18 cellular contexts compared by ENCODE assay signal in genomic region chr10:61781969-61782403, GRCh38.
A peak's percentile ranks its signal among the peaks of the same experiment; 100 is the strongest.
DNase-seq lines count a peak whose midpoint lies in the region; ATAC-seq and TF ChIP-seq lines count a peak whose summit lies in the region.
"Had no signal": no experiment of that assay in that cellular context is flagged by ENCODE, and none has a peak within 500 bp of the region (broad histone marks: within the 10 kb centered on the region; RNA-seq: fewer than 3 reads in every experiment).

No MANE protein-coding gene starts in this region.

- H3K4me1 Mint-ChIP-seq in activated T-helper 17 cell treated with anti-CD3 and anti-CD28 coated beads, Interleukin-2, amount 50 U/mL, for 72 hours, result peaks cover 17% of the 10 kb centered on the region

- H3K4me1 ChIP-seq in vagina, result peaks cover 28% of the 10 kb centered on the region
- H3K4me1 ChIP-seq: BLaER1, testis had no signal

- peak overlapping the region; percentile 90 for H3K27ac ChIP-seq in KOPT-K1 (ENCODE audit: low read depth, low read length, poor library complexity, severe bottlenecking)
- H3K27ac ChIP-seq in vagina, result no peak overlapping the region
- H3K27ac ChIP-seq: 22Rv1, BLaER1, cardiac muscle cell, testis, WERI-Rb-1 had no signal

- H3K27me3 ChIP-seq in vagina, result no peaks in the 10 kb centered on the region
- H3K27me3 ChIP-seq: BLaER1, cardiac muscle cell, testis had no signal

- no peaks in the 10 kb centered on the region for H3K36me3 Mint-ChIP-seq in activated T-helper 17 cell treated with anti-CD3 and anti-CD28 coated beads, Interleukin-2, amount 50 U/mL, for 72 hours (ENCODE audit: low read depth)
- H3K36me3 Mint-ChIP-seq: activated naive CD8-positive, alpha-beta T cell treated with anti-CD3 and anti-CD28 coated beads, Interleukin-2, amount 10 ng/mL, durations not matched to agents 7 days and 5 days had no signal

- TF ChIP-seq CTCF in vagina (IDR thresholded peaks at IDR 0.05), result no peak

- H3K4me3 ChIP-seq in vagina, result no peak overlapping the region
- H3K4me3 ChIP-seq: BLaER1, cardiac muscle cell, testis had no signal

- TF ChIP-seq POLR2A in vagina (IDR thresholded peaks at IDR 0.05), result no peak

- ATAC-seq in activated T-helper 17 cell treated with anti-CD3 and anti-CD28 coated beads, Interleukin-2, amount 50 U/mL, for 72 hours (replicated peaks), result peak; percentile 65
- ATAC-seq in left colon, result peak; percentile 90

- H3K9me3 ChIP-seq in KOPT-K1 (ENCODE audit: insufficient read depth, low read length, poor library complexity, severe bottlenecking), result no peaks in the 10 kb centered on the region
- H3K9me3 ChIP-seq in vagina, result no peaks in the 10 kb centered on the region
- H3K9me3 ChIP-seq: BLaER1, testis had no signal

- H3K36me3 ChIP-seq in KOPT-K1 (ENCODE audit: insufficient read depth, low read length), result no peaks in the 10 kb centered on the region
- H3K36me3 ChIP-seq in vagina, result no peaks in the 10 kb centered on the region
- H3K36me3 ChIP-seq: BLaER1, cardiac muscle cell, WERI-Rb-1 had no signal

- no peaks in the 10 kb centered on the region for H3K27me3 Mint-ChIP-seq in activated T-helper 17 cell treated with anti-CD3 and anti-CD28 coated beads, Interleukin-2, amount 50 U/mL, for 72 hours

- DNase-seq in DMS53 (lab: John Stamatoyannopoulos, UW), result peak; percentile 10
- DNase-seq in DMS53 treated with DMSO at 0.1 percent for 48 hours (lab: John Stamatoyannopoulos, UW; ENCODE audit: unreplicated experiment), result no peak
- no peak for DNase-seq in left colon
- DNase-seq in NCI-H128 (lab: John Stamatoyannopoulos, UW; ENCODE audit: unreplicated experiment), result no peak
- no peak for DNase-seq in vagina (ENCODE audit: extremely low spot score in 2 of 2)
- DNase-seq in ecto neural progenitor cell (ENCODE audit: low spot score), result no peak
- DNase-seq: activated naive CD8-positive, alpha-beta T cell treated with anti-CD3 and anti-CD28 coated beads, Interleukin-2, amount 10 ng/mL, durations not matched to agents 7 days and 5 days; DMS79; NCI-H187 treated with DMSO at 0.1 percent for 48 hours; NCI-H510A; testis; WERI-Rb-1 had no signal

- no peaks in the 10 kb centered on the region for H3K9me3 Mint-ChIP-seq in activated T-helper 17 cell treated with anti-CD3 and anti-CD28 coated beads, Interleukin-2, amount 50 U/mL, for 72 hours
- H3K9me3 Mint-ChIP-seq: nephron had no signal

- intact Hi-C loops in left colon (cut with DNase I, micrococcal nuclease), result no loop called here
- intact Hi-C loops in vagina (cut with DNase I), result no loop called here

- no peak overlapping the region for H3K27ac Mint-ChIP-seq in activated T-helper 17 cell treated with anti-CD3 and anti-CD28 coated beads, Interleukin-2, amount 50 U/mL, for 72 hours
- H3K27ac Mint-ChIP-seq: activated naive CD8-positive, alpha-beta T cell treated with anti-CD3 and anti-CD28 coated beads, Interleukin-2, amount 10 ng/mL, durations not matched to agents 7 days and 5 days; nephron had no signal

- H3K4me3 Mint-ChIP-seq in activated T-helper 17 cell treated with anti-CD3 and anti-CD28 coated beads, Interleukin-2, amount 50 U/mL, for 72 hours, result no peak overlapping the region
- H3K4me3 Mint-ChIP-seq: activated naive CD8-positive, alpha-beta T cell treated with anti-CD3 and anti-CD28 coated beads, Interleukin-2, amount 10 ng/mL, durations not matched to agents 7 days and 5 days; nephron had no signal
